In the genomic region with DNA sequence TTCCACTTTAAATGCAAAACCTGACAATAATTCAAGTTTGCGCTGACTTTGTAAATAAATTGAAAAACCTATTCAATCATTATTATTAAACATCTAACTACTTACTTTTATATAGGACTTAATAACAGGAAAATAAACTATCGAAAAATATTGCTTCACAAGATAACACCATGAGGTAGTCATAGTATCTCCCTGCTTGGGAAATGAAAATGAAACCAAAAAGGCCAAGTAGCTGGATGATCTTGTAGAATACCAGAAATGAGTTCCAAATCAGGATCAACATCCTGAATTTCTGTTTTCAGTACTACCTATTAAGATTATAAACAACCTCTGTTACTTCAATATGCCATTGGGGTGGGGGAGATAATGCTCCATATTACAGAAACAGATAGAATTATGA, we compare ENCODE assay signal across 11 cellular contexts. TPM values are rescaled to one million over a fixed set of nuclear protein-coding genes. Genes with fewer than 3 reads are reported as not detected.
A peak's percentile ranks its signal among the peaks of the same experiment; 100 is the strongest.
DNase-seq lines count a peak whose midpoint lies in the region; ATAC-seq and TF ChIP-seq lines count a peak whose summit lies in the region.
"Had no signal": no experiment of that assay in that cellular context is flagged by ENCODE, and none has a peak within 500 bp of the region (broad histone marks: within the 10 kb centered on the region; RNA-seq: fewer than 3 reads in every experiment).

No MANE protein-coding gene starts in this region.

- H3K4me3 ChIP-seq in GM12865 (ENCODE audit: low read depth, low read length) (no peak overlapping the region), Karpas-422 (ENCODE audit: low read length) (no peak overlapping the region)
- H3K4me3 ChIP-seq: SJCRH30 had no signal

- POLR2A ChIA-PET in WTC11 (lab: Charles Lee), result no interaction called here

- intact Hi-C loops in natural killer cell (cut with micrococcal nuclease) (loop anchor here (1.0 kb wide), 1 partner anchor 59 kb away; the partner anchor contains the start of gene CHIC2), CD14-positive monocyte (cut with micrococcal nuclease) (no loop called here)

- peak overlapping the region; percentile 12 for H3K4me2 ChIP-seq in Karpas-422 (ENCODE audit: low read depth, low read length, poor library complexity, severe bottlenecking)

- H3K9ac ChIP-seq in Karpas-422 (ENCODE audit: low read length), result no peak overlapping the region

- no peaks in the 10 kb centered on the region for H3K9me3 Mint-ChIP-seq in natural killer cell
- H3K9me3 Mint-ChIP-seq in CD14-positive monocyte, result no peaks in the 10 kb centered on the region
- H3K9me3 Mint-ChIP-seq in WTC11, result no peaks in the 10 kb centered on the region
- H3K9me3 Mint-ChIP-seq: activated naive CD4-positive, alpha-beta T cell treated with anti-CD3 and anti-CD28 coated beads, Interleukin-2, amount 50 U/mL, for 24 hours had no signal

- H3K4me3 Mint-ChIP-seq in natural killer cell, result no peak overlapping the region
- H3K4me3 Mint-ChIP-seq in CD14-positive monocyte, result no peak overlapping the region
- H3K4me3 Mint-ChIP-seq in WTC11, result no peak overlapping the region
- H3K4me3 Mint-ChIP-seq: activated naive CD4-positive, alpha-beta T cell treated with anti-CD3 and anti-CD28 coated beads, Interleukin-2, amount 50 U/mL, for 24 hours had no signal

- H3K4me1 ChIP-seq in Karpas-422 (ENCODE audit: low read length), result peaks cover 71% of the 10 kb centered on the region
- H3K4me1 ChIP-seq: SJCRH30 had no signal

- TF ChIP-seq CTCF in GM12865 (IDR thresholded peaks at IDR 0.05; ENCODE audit: insufficient read depth, low read depth, low read length, missing control alignments) (no peak), natural killer cell (IDR thresholded peaks at IDR 0.05) (no peak), CD14-positive monocyte (IDR thresholded peaks at IDR 0.05) (no peak), WTC11 (IDR thresholded peaks at IDR 0.05) (no peak)

- ATAC-seq in natural killer cell, result peak; percentile 59 to 86 (median 65)
- ATAC-seq in GM19397 (IDR thresholded peaks at IDR 0.05; ENCODE audit: unreplicated experiment), result no peak
- ATAC-seq in WTC11, result no peak

- peaks cover 81% of the 10 kb centered on the region for H3K79me2 ChIP-seq in Karpas-422 (ENCODE audit: low read length)

- H3K4me1 Mint-ChIP-seq in natural killer cell (peaks cover 29 to 31% of the 10 kb centered on the region in 2 donors), CD14-positive monocyte (peaks cover 4% of the 10 kb centered on the region), WTC11 (peaks cover 28% of the 10 kb centered on the region)

- H3K27ac Mint-ChIP-seq in natural killer cell (peak overlapping the region; percentile 59 to 84), CD14-positive monocyte (peak overlapping the region in 3 of 7 donors; percentile 38 to 82 (median 60)), WTC11 (no peak overlapping the region)
- H3K27ac Mint-ChIP-seq: activated naive CD4-positive, alpha-beta T cell treated with anti-CD3 and anti-CD28 coated beads, Interleukin-2, amount 50 U/mL, for 24 hours had no signal

- peaks cover 88% of the 10 kb centered on the region for H3K36me3 ChIP-seq in Karpas-422 (ENCODE audit: insufficient read depth, low read length)

- H3K9me3 ChIP-seq in Karpas-422 (ENCODE audit: low read length), result no peaks in the 10 kb centered on the region
- H3K9me3 ChIP-seq: SJCRH30 had no signal

- H3K36me3 Mint-ChIP-seq in natural killer cell (no peaks in the 10 kb centered on the region), CD14-positive monocyte (peaks cover 24 to 36% of the 10 kb centered on the region in 2 donors), WTC11 (no peaks in the 10 kb centered on the region)

- H3K27ac ChIP-seq in Karpas-422 (ENCODE audit: low read length), result peak overlapping the region; percentile 99
- H3K27ac ChIP-seq: SJCRH30 had no signal

- H3K27me3 Mint-ChIP-seq in natural killer cell (ENCODE audit: low read depth in 2 of 2), result no peaks in the 10 kb centered on the region
- no peaks in the 10 kb centered on the region for H3K27me3 Mint-ChIP-seq in CD14-positive monocyte (ENCODE audit: low read depth in 3 of 3)
- H3K27me3 Mint-ChIP-seq in WTC11 (ENCODE audit: low read depth), result no peaks in the 10 kb centered on the region
- H3K27me3 Mint-ChIP-seq: activated naive CD4-positive, alpha-beta T cell treated with anti-CD3 and anti-CD28 coated beads, Interleukin-2, amount 50 U/mL, for 24 hours had no signal

- CTCF ChIA-PET in WTC11 (lab: Charles Lee), result no interaction called here

- H4K20me1 ChIP-seq in Karpas-422 (ENCODE audit: insufficient read depth, low read depth, low read length), result no peaks in the 10 kb centered on the region

- H3K27me3 ChIP-seq in Karpas-422 (ENCODE audit: low read length), result no peaks in the 10 kb centered on the region
- H3K27me3 ChIP-seq: SJCRH30 had no signal

- no peak overlapping the region for H2AFZ ChIP-seq in Karpas-422 (ENCODE audit: low read length)

- no peaks in the 10 kb centered on the region; the same call in 1 of the 2 replicates for H3K9me2 ChIP-seq in Karpas-422 (replicated peaks; ENCODE audit: insufficient read depth, low read length)

- DNase-seq in GM12865 (ENCODE audit: low read depth) (peak; percentile 2), Karpas-422 (peak; percentile 52), dermis blood vessel endothelial cell (peak; percentile 27), natural killer cell (no peak), CD14-positive monocyte (ENCODE audit: low spot score) (no peak), WTC11 (ENCODE audit: low spot score) (no peak)
- DNase-seq: activated CD4-positive, alpha-beta T cell treated with anti-CD3 and anti-CD28 coated beads, Interleukin-2, amount 50 U/mL, for 4 hours; NCI-H446; SJCRH30 had no signal

TF ChIP-seq in WTC11, 78 proteins besides CTCF, POLR2A, EP300 and RAD21 (continues in another document):
- TF ChIP-seq ZNF512 (CRISPR knock-in tag; IDR thresholded peaks at IDR 0.05; ENCODE audit: borderline replicate concordance), result no peak
- no peak for TF ChIP-seq HMGXB4 (CRISPR knock-in tag; IDR thresholded peaks at IDR 0.05)
- TF ChIP-seq PREB (CRISPR knock-in tag; IDR thresholded peaks at IDR 0.05; ENCODE audit: borderline replicate concordance), result no peak
- TF ChIP-seq, protein P1, sequence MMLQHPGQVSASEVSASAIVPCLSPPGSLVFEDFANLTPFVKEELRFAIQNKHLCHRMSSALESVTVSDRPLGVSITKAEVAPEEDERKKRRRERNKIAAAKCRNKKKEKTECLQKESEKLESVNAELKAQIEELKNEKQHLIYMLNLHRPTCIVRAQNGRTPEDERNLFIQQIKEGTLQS (CRISPR knock-in tag; conservative IDR thresholded peaks at IDR 0.05), result no peak

RNA-seq across cellular contexts. Expression of gene CHIC2, which starts 58.9 kb away (rescaled TPM):
- total RNA-seq in Karpas-422 (2014; rRNA removed; shearing (Covaris generic); ENCODE audit: low replicate concordance), result 103 and 116 TPM in 2 replicates
- total RNA-seq in dermis blood vessel endothelial cell (59.4 and 90.2 TPM in 2 replicates), natural killer cell (10 to 100 TPM; 62.0 to 85.0 (median 79.7) TPM), WTC11 (2021) (6.9 to 11.0 TPM (median 8.4 TPM) in 3 replicates)
- 10 to 100 TPM; 73.4 to 83.3 TPM for polyA plus RNA-seq in CD14-positive monocyte

Comparison
In these comparisons a context has a peak if more than half of its experiments do, and no peak if none do; other contexts are left out.
1. DNase-seq: peak in GM12865 (single experiment), Karpas-422 (single experiment) and dermis blood vessel endothelial cell (single experiment); none in natural killer cell (single experiment), CD14-positive monocyte (single experiment) and WTC11 (single experiment).
2. ATAC-seq: peak in natural killer cell (3 of 3); none in GM19397 (single experiment) and WTC11 (single experiment).